In the genomic region with DNA sequence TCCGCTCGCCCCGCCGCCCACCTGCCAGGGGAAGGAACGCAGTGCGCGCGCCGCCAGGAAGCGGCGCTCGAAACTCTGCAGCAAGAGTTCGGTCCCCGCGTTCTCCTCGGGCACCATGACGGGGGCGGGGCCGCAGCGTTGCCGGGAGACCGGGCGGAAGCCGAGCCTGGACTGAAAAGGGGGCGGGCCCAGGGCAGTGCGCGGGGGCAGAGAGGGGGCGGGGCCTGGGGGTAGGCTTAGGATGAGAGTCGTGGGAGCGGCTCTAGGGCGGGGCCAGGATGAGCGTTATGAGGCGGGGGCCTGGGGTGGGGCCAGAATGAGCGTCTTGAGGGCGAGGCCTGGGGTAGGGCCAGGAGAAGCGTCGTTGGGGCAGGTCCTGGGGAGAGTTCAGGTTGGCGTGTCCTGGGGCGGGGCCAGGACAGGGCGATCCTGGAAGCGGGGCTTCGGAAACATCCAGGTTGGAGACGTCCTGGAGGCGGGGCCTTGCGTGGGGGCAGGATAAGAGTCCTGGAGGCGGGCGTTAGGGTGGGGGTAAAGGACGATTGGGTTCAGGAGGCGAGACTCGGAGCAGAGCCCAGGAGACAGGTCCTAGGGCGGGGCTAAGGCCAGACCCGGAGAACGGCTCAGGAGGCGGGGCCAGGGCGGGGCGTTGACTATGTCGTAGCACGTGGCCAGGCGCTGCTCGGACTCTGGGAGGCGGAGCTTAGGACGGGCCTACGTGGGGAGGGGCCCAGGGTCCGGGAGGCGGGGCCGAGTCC, we compare ENCODE assay signal across 8 cellular contexts. TPM values are rescaled to one million over a fixed set of nuclear protein-coding genes. Genes with fewer than 3 reads are reported as not detected.
DNase-seq lines count a peak whose midpoint lies in the region; ATAC-seq lines count a peak whose summit lies in the region.
"Not testable (repeated sequence)": the region's sequence is repeated elsewhere in the genome, so short reads cannot be mapped to it uniquely, and the experiment has no call there.

No MANE protein-coding gene starts in this region.

- H3K4me3 ChIP-seq in CD4-positive, alpha-beta memory T cell (ENCODE audit: low read length in 2 of 2) = peak overlapping the region; percentile 47 to 60
- H3K4me3 ChIP-seq in effector memory CD4-positive, alpha-beta T cell (ENCODE audit: insufficient read depth, low read depth, low read length, poor library complexity, severe bottlenecking) = peak overlapping the region; percentile 65

- intact Hi-C loops in CD4-positive, alpha-beta memory T cell (cut with micrococcal nuclease) = loop anchor here (1.0 to 5.0 kb wide), 3 partner anchors 32 to 430 kb away; a partner anchor contains a TSS

- peak overlapping the region; percentile 68 for H3K27ac ChIP-seq in CD4-positive, alpha-beta memory T cell (ENCODE audit: low read depth, low read length)
- H3K27ac ChIP-seq in effector memory CD4-positive, alpha-beta T cell (ENCODE audit: insufficient read depth, low read length, poor library complexity, severe bottlenecking) = peak overlapping the region; percentile 77

- H3K4me1 ChIP-seq in CD4-positive, alpha-beta memory T cell (ENCODE audit: insufficient read depth, low read length); effector memory CD4-positive, alpha-beta T cell (ENCODE audit: control insufficient read depth, insufficient read depth, low read length, poor library complexity, severe bottlenecking): not testable (repeated sequence)

- peak overlapping the region; percentile 96 to 98 (median 98) for H3K27ac Mint-ChIP-seq in CD4-positive, alpha-beta memory T cell

- not testable (repeated sequence) for H3K9me3 Mint-ChIP-seq in CD4-positive, alpha-beta memory T cell

- not testable (repeated sequence) for H3K27me3 ChIP-seq in CD4-positive, alpha-beta memory T cell (ENCODE audit: insufficient read depth, low read length); effector memory CD4-positive, alpha-beta T cell (replicated peaks; ENCODE audit: control insufficient read depth, insufficient read depth, low read length, poor library complexity, severe bottlenecking)

- peak; percentile 96 to 99 (median 97) for DNase-seq in CD4-positive, alpha-beta memory T cell
- peak; percentile 92 for DNase-seq in HT1080 (ENCODE audit: low read depth)
- DNase-seq in NK-92 treated with Interleukin-12 subunit alpha and Interleukin-12 subunit beta, amount 100 ng/mL, for 24 hours (lab: John Stamatoyannopoulos, UW) = peak; percentile 91
- DNase-seq in activated CD8-positive, alpha-beta memory T cell treated with anti-CD3 and anti-CD28 coated beads for 4 hours (ENCODE audit: low read depth in 2 of 2) = peak; percentile 94
- DNase-seq in effector memory CD4-positive, alpha-beta T cell = peak; percentile 97
- peak; percentile 96 for DNase-seq in medulla oblongata (ENCODE audit: extremely low spot score)
- DNase-seq in stimulated activated CD4-positive, alpha-beta T cell treated with anti-CD3 and anti-CD28 coated beads, TNF-alpha, amount 100 ng/mL, for 48 hours (ENCODE audit: low read depth in 3 of 3) = peak; percentile 95 to 98 (median 97)

- not testable (repeated sequence) for H3K27me3 Mint-ChIP-seq in CD4-positive, alpha-beta memory T cell

- peaks cover 4 to 16% (median 11%) of the 10 kb centered on the region in 4 donors for H3K4me1 Mint-ChIP-seq in CD4-positive, alpha-beta memory T cell

- CTCF ChIA-PET in CD4-positive, alpha-beta memory T cell (lab: Charles Lee; ENCODE audit: partially characterized antibody) = not testable (repeated sequence)

- ATAC-seq in GM21367 (IDR thresholded peaks at IDR 0.05; ENCODE audit: unreplicated experiment) = peak; percentile 93

- H3K36me3 Mint-ChIP-seq in CD4-positive, alpha-beta memory T cell = not testable (repeated sequence)

- POLR2A ChIA-PET in CD4-positive, alpha-beta memory T cell (lab: Charles Lee; ENCODE audit: partially characterized antibody) = interaction anchor here (0.9 to 1.0 kb wide), 2 partner anchors 43 to 44 kb away, joined by 3 to 6 read pairs; a partner anchor contains a TSS

- not testable (repeated sequence) for H3K9me3 ChIP-seq in CD4-positive, alpha-beta memory T cell (ENCODE audit: control insufficient read depth in 1 of 2, low read length in 2 of 2); effector memory CD4-positive, alpha-beta T cell (ENCODE audit: control insufficient read depth, low read length)

- H3K36me3 ChIP-seq in CD4-positive, alpha-beta memory T cell (ENCODE audit: insufficient read depth, low read length); effector memory CD4-positive, alpha-beta T cell (ENCODE audit: control insufficient read depth, insufficient read depth, low read length): not testable (repeated sequence)

- H3K4me3 Mint-ChIP-seq in CD4-positive, alpha-beta memory T cell = peak overlapping the region; percentile 89 to 98 (median 94)

RNA-seq across cellular contexts. Expression of a gene that starts 43.6 kb away (rescaled TPM):
- 10 to 100 TPM; 35.8 to 37.1 TPM for total RNA-seq in CD4-positive, alpha-beta memory T cell
- 10 to 100 TPM; 22.4 to 26.8 TPM for polyA plus RNA-seq in CD4-positive, alpha-beta memory T cell
- total RNA-seq in HT1080 (2014; rRNA removed; shearing (Covaris generic)) = 24.5 and 26.6 TPM in 2 replicates
- 17.1 and 19.1 TPM in 2 replicates for polyA plus RNA-seq in HT1080 (2015; cell fraction: cytosol; rRNA removed)
- 50.8 and 63.7 TPM in 2 replicates for polyA plus RNA-seq in HT1080 (2015; cell fraction: nucleus; rRNA removed)

Comparison
In these comparisons a context has a peak if more than half of its experiments do, and no peak if none do; other contexts are left out.
1. Peak in every context shown above with its lines: DNase-seq, ATAC-seq, H3K4me3 ChIP-seq and H3K27ac ChIP-seq.